In the genomic region with DNA sequence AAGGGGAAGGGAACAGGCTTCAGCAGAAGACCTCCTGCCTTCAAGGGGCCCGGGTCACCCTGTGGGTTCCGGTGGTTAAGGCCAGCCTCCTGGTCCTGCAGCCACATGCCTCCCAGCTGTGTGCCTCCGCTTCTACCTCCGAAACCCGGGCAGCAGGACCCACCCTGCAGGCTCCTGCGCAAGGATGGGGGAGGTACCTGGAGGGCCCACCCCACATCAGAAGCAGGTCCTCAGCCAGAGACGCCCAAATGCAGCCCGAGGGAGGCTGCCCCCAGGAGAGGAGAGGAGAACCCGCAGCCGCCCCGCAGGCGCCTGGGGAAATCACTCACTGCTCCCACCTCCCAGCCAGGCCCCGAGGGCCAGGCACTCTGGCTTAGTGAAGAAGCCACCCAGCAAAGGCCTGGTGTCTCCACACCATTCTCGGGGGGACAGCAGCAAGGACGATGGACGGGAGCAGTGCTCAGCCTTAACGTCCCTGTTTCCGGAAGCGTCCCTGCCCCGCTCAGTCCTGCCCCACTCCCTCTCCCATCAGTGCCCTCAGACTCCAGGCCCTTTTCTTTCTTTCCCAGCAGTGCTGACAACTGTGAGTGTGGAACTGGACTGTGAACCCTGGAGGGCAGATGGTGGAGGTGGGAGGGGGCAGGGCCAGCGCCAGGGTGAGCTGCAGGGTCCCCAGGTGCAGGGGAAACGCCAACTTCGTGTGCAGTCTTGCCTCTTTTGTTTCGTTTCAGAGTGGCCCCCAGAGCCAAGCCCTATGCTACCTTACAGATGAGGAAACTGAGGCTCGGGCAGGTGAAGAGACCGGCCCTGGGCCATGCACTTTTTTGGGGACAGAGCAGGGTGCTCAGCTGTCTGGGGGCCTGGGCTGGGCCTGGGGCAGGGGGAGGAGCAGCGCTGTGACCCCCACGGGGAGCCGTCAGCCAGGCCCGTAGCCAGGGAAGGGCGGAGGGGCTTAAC, we compare ENCODE assay signal across 17 cellular contexts.
A peak's percentile ranks its signal among the peaks of the same experiment; 100 is the strongest.
DNase-seq lines count a peak whose midpoint lies in the region; ATAC-seq, FAIRE-seq and TF ChIP-seq lines count a peak whose summit lies in the region.
"Had no signal": no experiment of that assay in that cellular context is flagged by ENCODE, and none has a peak within 500 bp of the region (broad histone marks: within the 10 kb centered on the region; RNA-seq: fewer than 3 reads in every experiment).

No MANE protein-coding gene starts in this region.

- no peak overlapping the region for H2AFZ ChIP-seq in IMR-90 (replicated peaks; ENCODE audit: low read length, poor library complexity)
- H2AFZ ChIP-seq in SU-DHL-6 (ENCODE audit: low read depth, low read length, severe bottlenecking), result no peak overlapping the region
- H2AFZ ChIP-seq in HepG2 (ENCODE audit: low read length), result peak overlapping the region; percentile 44

- no peak overlapping the region for H4K8ac ChIP-seq in IMR-90 (ENCODE audit: low read depth in 2 of 2, low read length in 2 of 2)

- intact Hi-C loops in IMR-90 (cut with micrococcal nuclease), result loop anchor here (2.0 kb wide), 1 partner anchor 61 kb away; no protein-coding TSS in a partner anchor
- intact Hi-C loops in HepG2 (cut with micrococcal nuclease; ENCODE audit: unreplicated experiment), result loop anchor here (2.0 to 5.0 kb wide), 2 partner anchors 65 to 136 kb away; partner anchors contain the start of gene FAM53B

- H3K4me1 ChIP-seq in IMR-90 (ENCODE audit: control insufficient read depth, insufficient read depth, low read length) (no peaks in the 10 kb centered on the region), HepG2 (ENCODE audit: insufficient read depth, low read length) (peaks cover 49% of the 10 kb centered on the region)
- H3K4me1 ChIP-seq: suprapubic skin, uterus had no signal

- no peak overlapping the region for H3K14ac ChIP-seq in IMR-90 (replicated peaks; ENCODE audit: low read depth, low read length)

- BruUV-seq in IMR-90 (replicated peaks; lab: Mats Ljungman, UMichigan), result no TSS peak
- BruUV-seq in HepG2 (replicated peaks; lab: Mats Ljungman, UMichigan), result TSS peak; percentile 86

- DNase-seq in IMR-90, result no peak
- DNase-seq in HepG2 (ENCODE audit: low spot score), result peak; percentile 77
- no peak for DNase-seq in RWPE1 (ENCODE audit: low spot score)
- DNase-seq in stimulated activated CD8-positive, alpha-beta memory T cell treated with anti-CD3 and anti-CD28 coated beads, Interleukin-4, amount 100 ng/mL, for 48 hours, result no peak
- DNase-seq: EL, HCEC 1CT, NCI-H510A, uterus, WERI-Rb-1 had no signal

- H4K20me1 ChIP-seq in IMR-90 (ENCODE audit: insufficient read depth, low read length) (no peaks in the 10 kb centered on the region), SU-DHL-6 (ENCODE audit: low read depth, low read length) (no peaks in the 10 kb centered on the region), HepG2 (ENCODE audit: insufficient read depth, low read length) (no peaks in the 10 kb centered on the region)

- 71% methylated on average over 8 of the region's 31 CpGs; no CpG with 5 or more reads in 1 of the 2 experiments for WGBS in IMR-90 (ENCODE audit: extremely low coverage in 2 of 2, insufficient read length in 1 of 2), 2 experiments
- 5% methylated on average over 14 of the region's 31 CpGs for WGBS in HepG2 (ENCODE audit: low lambda C conversion rate)

- H3K23ac ChIP-seq in IMR-90 (ENCODE audit: low read depth, low read length), result no peak overlapping the region

- H3K18ac ChIP-seq in IMR-90 (ENCODE audit: low read depth, low read length), result no peak overlapping the region

- H2BK20ac ChIP-seq in IMR-90 (ENCODE audit: low read depth, low read length), result no peak overlapping the region

- no peak overlapping the region for H4K91ac ChIP-seq in IMR-90 (ENCODE audit: insufficient read depth, low read depth, low read length)

- H3K9me1 ChIP-seq in IMR-90 (ENCODE audit: insufficient read depth, low read length), result no peaks in the 10 kb centered on the region

- in situ Hi-C loops in IMR-90 (cut with MboI; ENCODE audit: low sequenced_read_pairs) (no loop called here), HepG2 (cut with HindIII; ENCODE audit: extremely low pct_ligation_motif_present, low pct_unique_long_range_greater_than_20kb) (no loop called here)

- TF ChIP-seq POLR2A in IMR-90 (IDR thresholded peaks at IDR 0.05; ENCODE audit: low read depth, low read length) (no peak), HepG2 (IDR thresholded peaks at IDR 0.05; ENCODE audit: insufficient read depth in 1 of 2, low read depth in 2 of 2, low read length in 2 of 2) (peak; percentile 31 to 55; a peak in 2 of 4 replicates)

- no peaks in the 10 kb centered on the region for H3K79me1 ChIP-seq in IMR-90 (ENCODE audit: low read depth in 1 of 2, low read length in 2 of 2)

- H3K27me3 ChIP-seq in IMR-90 (ENCODE audit: control insufficient read depth, insufficient read depth, low read length) (no peaks in the 10 kb centered on the region), SU-DHL-6 (ENCODE audit: low read length) (no peaks in the 10 kb centered on the region), HepG2 (ENCODE audit: control insufficient read depth in 1 of 2, insufficient read depth in 2 of 2, low read length in 2 of 2) (no peaks in the 10 kb centered on the region)
- H3K27me3 ChIP-seq: cardiac muscle cell, neutrophil, suprapubic skin, uterus had no signal

- H3K36me3 ChIP-seq in IMR-90 (ENCODE audit: control insufficient read depth, insufficient read depth, low read length) (no peaks in the 10 kb centered on the region), SU-DHL-6 (ENCODE audit: low read length) (no peaks in the 10 kb centered on the region), HepG2 (replicated peaks in 1 of 2; ENCODE audit: control insufficient read depth in 1 of 2, insufficient read depth in 2 of 2, low read length in 2 of 2) (no peaks in the 10 kb centered on the region)
- H3K36me3 ChIP-seq: cardiac muscle cell, suprapubic skin, uterus, WERI-Rb-1 had no signal

- H3K27ac ChIP-seq in IMR-90 (ENCODE audit: insufficient read depth, low read length), result no peak overlapping the region
- H3K27ac ChIP-seq in SU-DHL-6 (ENCODE audit: low read depth, low read length), result peak overlapping the region; percentile 99
- peak overlapping the region; percentile 72 for H3K27ac ChIP-seq in HepG2 (ENCODE audit: extremely low read length, insufficient read depth, low read length)
- H3K27ac ChIP-seq in temporal lobe (ENCODE audit: low read depth, low read length), result peak overlapping the region; percentile 97
- H3K27ac ChIP-seq in RWPE1, result no peak overlapping the region
- H3K27ac ChIP-seq: cardiac muscle cell, neutrophil, suprapubic skin, uterus, WERI-Rb-1 had no signal

- no peaks in the 10 kb centered on the region for H3K9me2 ChIP-seq in SU-DHL-6 (replicated peaks; ENCODE audit: insufficient read depth, low read length)

- no peak overlapping the region for H2AK5ac ChIP-seq in IMR-90 (ENCODE audit: low read depth, low read length)

- H3K4me3 ChIP-seq in IMR-90 (ENCODE audit: insufficient read depth, low read depth, low read length) (no peak overlapping the region), SU-DHL-6 (ENCODE audit: insufficient read depth, low read length, poor library complexity, severe bottlenecking) (peak overlapping the region; percentile 34), HepG2 (replicated peaks in 1 of 3; ENCODE audit: insufficient read depth in 1 of 3, low read depth in 2 of 3, low read length in 3 of 3) (peak overlapping the region; percentile 56 to 79 (median 60))
- H3K4me3 ChIP-seq: cardiac muscle cell, K562, suprapubic skin, uterus had no signal

- ATAC-seq in IMR-90 (ENCODE audit: low read depth) (no peak), HepG2 (peak; percentile 85), HG02642 (IDR thresholded peaks at IDR 0.05; ENCODE audit: poor library complexity, unreplicated experiment) (no peak)
- ATAC-seq: K562, SK-N-SH treated with all-trans-retinoic acid at 6 μM for 48 hours had no signal

- no peak overlapping the region for H3K4ac ChIP-seq in IMR-90 (ENCODE audit: low read depth, low read length)

- peaks cover 68% of the 10 kb centered on the region for H3F3A ChIP-seq in SU-DHL-6 (ENCODE audit: insufficient read depth)

- POLR2A ChIA-PET in IMR-90 (lab: Charles Lee; ENCODE audit: unreplicated experiment), result no interaction called here
- POLR2A ChIA-PET in HepG2 (lab: Yijun Ruan, JAX), result interaction anchor here (1.0 to 2.5 kb wide), 5 partner anchors 9 to 135 kb away, joined by 4 to 12 read pairs (median 5); no protein-coding TSS in a partner anchor
- POLR2A ChIA-PET in RWPE1 (lab: Yijun Ruan, JAX; ENCODE audit: low non-redundant PET), result no interaction called here

- TF ChIP-seq CTCF in IMR-90 (conservative IDR thresholded peaks at IDR 0.05; ENCODE audit: low read depth, low read length) (no peak), SU-DHL-6 (IDR thresholded peaks at IDR 0.05; ENCODE audit: insufficient read depth, low read length, poor library complexity, severe bottlenecking) (no peak), HepG2 (CRISPR knock-in tag; IDR thresholded peaks at IDR 0.05) (no peak), RWPE1 (conservative IDR thresholded peaks at IDR 0.05; ENCODE audit: low read depth) (no peak)

- H3K56ac ChIP-seq in IMR-90 (ENCODE audit: extremely low read depth, insufficient read depth, low read length), result no peak overlapping the region

- dilution Hi-C loops in IMR-90 (cut with HindIII; ENCODE audit: low sequenced_read_pairs, unreplicated experiment), result no loop called here

- H3K79me2 ChIP-seq in SU-DHL-6 (ENCODE audit: insufficient read depth, low read length) (no peaks in the 10 kb centered on the region), HepG2 (ENCODE audit: insufficient read depth, low read length) (no peaks in the 10 kb centered on the region)

- CTCF ChIA-PET in IMR-90 (lab: Yijun Ruan, JAX) (interaction anchor here (0.6 kb wide), 1 partner anchor 10 kb away, joined by 3 read pairs; no protein-coding TSS in a partner anchor), HepG2 (lab: Yijun Ruan, JAX; ENCODE audit: low intra/inter-chr PET ratio, low total read pairs) (no interaction called here), RWPE1 (lab: Yijun Ruan, JAX) (no interaction called here)

- no peak overlapping the region for H3K9ac ChIP-seq in IMR-90 (ENCODE audit: low read depth, low read length)
- H3K9ac ChIP-seq in SU-DHL-6 (ENCODE audit: low read length), result peak overlapping the region; percentile 85
- peak overlapping the region; percentile 77 for H3K9ac ChIP-seq in HepG2 (ENCODE audit: insufficient read depth, low read depth, low read length)

- no peak for TF ChIP-seq EP300 in HepG2 (IDR thresholded peaks at IDR 0.05; ENCODE audit: low read depth in 2 of 2, low read length in 2 of 2)
- 0 out of 2 replicates have a peak, but pooled peaks have one; percentile 27 for TF ChIP-seq EP300 in HepG2 (CRISPR knock-in tag; IDR thresholded peaks at IDR 0.05; ENCODE audit: borderline replicate concordance)

- H2BK120ac ChIP-seq in IMR-90 (ENCODE audit: low read depth, low read length), result no peak overlapping the region

- no peak overlapping the region for H4K5ac ChIP-seq in IMR-90 (ENCODE audit: low read depth, low read length)

- FAIRE-seq in HepG2 (lab: Jason Lieb, UNC), result peak; percentile 90
- FAIRE-seq: K562 had no signal

- H3K4me2 ChIP-seq in IMR-90 (ENCODE audit: low read depth, low read length) (no peak overlapping the region), SU-DHL-6 (ENCODE audit: low read depth, low read length, poor library complexity, severe bottlenecking) (peak overlapping the region; percentile 65), HepG2 (ENCODE audit: low read depth, low read length) (peak overlapping the region; percentile 96)

- no peak overlapping the region for H2BK15ac ChIP-seq in IMR-90 (ENCODE audit: low read depth, low read length)

- H2AK9ac ChIP-seq in IMR-90 (replicated peaks; ENCODE audit: low read depth, low read length, poor library complexity), result peak overlapping the region; percentile 24

- H3K9me3 ChIP-seq in IMR-90 (ENCODE audit: control insufficient read depth, insufficient read depth, low read length) (no peaks in the 10 kb centered on the region), SU-DHL-6 (ENCODE audit: insufficient read depth, low read length) (no peaks in the 10 kb centered on the region), HepG2 (ENCODE audit: low read length) (no peaks in the 10 kb centered on the region)
- H3K9me3 ChIP-seq: neutrophil, suprapubic skin, uterus had no signal

- no peak for TF ChIP-seq RAD21 in IMR-90 (IDR thresholded peaks at IDR 0.05; ENCODE audit: low read length)
- no peak for TF ChIP-seq RAD21 in HepG2 (CRISPR knock-in tag; IDR thresholded peaks at IDR 0.05)

- H2BK5ac ChIP-seq in IMR-90 (ENCODE audit: low read depth, low read length, poor library complexity, severe bottlenecking), result no peak overlapping the region

Comparison
In these comparisons a context has a peak if more than half of its experiments do, and no peak if none do; other contexts are left out.
1. H3K27ac ChIP-seq: peak in SU-DHL-6 (single experiment), HepG2 (single experiment) and temporal lobe (single experiment); none in IMR-90 (single experiment) and RWPE1 (single experiment).